8 cellular contexts compared by ENCODE assay signal in genomic region chr2:32627441-32627900, GRCh38. TPM values are rescaled to one million over a fixed set of nuclear protein-coding genes. Genes with fewer than 3 reads are reported as not detected.
A peak's percentile ranks its signal among the peaks of the same experiment; 100 is the strongest.
DNase-seq lines count a peak whose midpoint lies in the region; ATAC-seq, FAIRE-seq and TF ChIP-seq lines count a peak whose summit lies in the region.

No MANE protein-coding gene starts in this region.

- no peak for TF ChIP-seq EP300 in H1 (IDR thresholded peaks at IDR 0.05; ENCODE audit: borderline replicate concordance in 1 of 2, low read depth in 2 of 2, low read length in 2 of 2)

- no peak overlapping the region for H3K4ac ChIP-seq in H1 (replicated peaks; ENCODE audit: insufficient read length, low read depth, low read length)

- H2BK5ac ChIP-seq in H1 (ENCODE audit: low read depth, low read length) = peak overlapping the region; percentile 30; the same call in 1 of the 2 replicates

- no peak overlapping the region for H4K91ac ChIP-seq in H1 (replicated peaks; ENCODE audit: insufficient read length, low read length)

- H2AFZ ChIP-seq in SU-DHL-6 (ENCODE audit: low read depth, low read length, severe bottlenecking) (peak overlapping the region; percentile 97), H1 (ENCODE audit: low read length) (peak overlapping the region; percentile 98)

- peak overlapping the region; percentile 68; the same call in 1 of the 2 replicates for H3K9ac ChIP-seq in SU-DHL-6 (ENCODE audit: low read length)
- H3K9ac ChIP-seq in H1 (replicated peaks in 1 of 4; ENCODE audit: extremely low read depth in 1 of 4, low read depth in 3 of 4, low read length in 3 of 4) = peak overlapping the region in 3 of 4 experiments; percentile 60 to 87 (median 62); a peak in 6 of 7 replicates

- ATAC-seq in GM18519 (IDR thresholded peaks at IDR 0.05; ENCODE audit: low FRiP score, unreplicated experiment) = peak; percentile 23
- ATAC-seq in HG03039 (IDR thresholded peaks at IDR 0.05; ENCODE audit: unreplicated experiment) = peak; percentile 31
- peak; percentile 47 for ATAC-seq in mucosa of descending colon

- H3K56ac ChIP-seq in H1 (replicated peaks; ENCODE audit: insufficient read length, low read depth, low read length) = no peak overlapping the region

- peaks cover 8% of the 10 kb centered on the region; the same call in 1 of the 2 replicates for H3K23me2 ChIP-seq in H1 (ENCODE audit: low read depth, low read length)

- no peaks in the 10 kb centered on the region for H4K20me1 ChIP-seq in SU-DHL-6 (ENCODE audit: low read depth, low read length)
- H4K20me1 ChIP-seq in H1 (replicated peaks in 1 of 2; ENCODE audit: control insufficient read depth in 1 of 2, insufficient read depth in 2 of 2, low read length in 2 of 2) = no peaks in the 10 kb centered on the region

- H3F3A ChIP-seq in SU-DHL-6 (ENCODE audit: insufficient read depth) = peaks cover 24% of the 10 kb centered on the region

- no peak overlapping the region for H2BK120ac ChIP-seq in H1 (replicated peaks; ENCODE audit: low read depth, low read length)

- H3K36me3 ChIP-seq in A673 (ENCODE audit: insufficient read depth, low read length, poor library complexity, severe bottlenecking) (no peaks in the 10 kb centered on the region), SU-DHL-6 (ENCODE audit: low read length) (peaks cover 3% of the 10 kb centered on the region; the same call in 1 of the 2 replicates), H1 (ENCODE audit: control insufficient read depth in 2 of 4, insufficient read depth in 4 of 4, low read length in 3 of 4) (peaks cover 0 to 3% (median 0%) of the 10 kb centered on the region in 4 experiments; a peak in 1 of 8 replicates), mucosa of descending colon (ENCODE audit: low read depth) (no peaks in the 10 kb centered on the region), thymus (ENCODE audit: control insufficient read depth, insufficient read depth) (no peaks in the 10 kb centered on the region)

- 0 out of 2 replicates have a peak overlapping the region, but pooled peaks have one; percentile 4 for H2BK12ac ChIP-seq in H1 (ENCODE audit: low read depth, low read length)

- WGBS in H1 (ENCODE audit: extremely low coverage in 1 of 2, insufficient coverage in 1 of 2, insufficient read length in 1 of 2, insufficient replicate concordance in 2 of 2, low coverage in 1 of 2, low lambda C conversion rate in 2 of 2, missing lambda C conversion rate in 1 of 2), 2 experiments = 2% methylated on average over 19 of the region's 19 CpGs; no CpG with 5 or more reads in 1 of the 2 experiments
- under 1% methylated on average over 19 of the region's 19 CpGs for WGBS in thymus

- no peak for TF ChIP-seq RAD21 in H1 (IDR thresholded peaks at IDR 0.05 in 1 of 2, conservative IDR thresholded peaks at IDR 0.05 in 1 of 2; ENCODE audit: low read depth in 2 of 2, low read length in 2 of 2)

- H3K4me2 ChIP-seq in SU-DHL-6 (ENCODE audit: low read depth, low read length, poor library complexity, severe bottlenecking) = peak overlapping the region; percentile 85
- peak overlapping the region; percentile 92 to 95 for H3K4me2 ChIP-seq in H1 (ENCODE audit: insufficient read depth in 1 of 2, low read depth in 2 of 2, low read length in 2 of 2)

- H3K27me3 ChIP-seq in A673 (replicated peaks; ENCODE audit: insufficient read depth, low read depth, low read length, poor library complexity) (no peaks in the 10 kb centered on the region), SU-DHL-6 (ENCODE audit: low read length) (no peaks in the 10 kb centered on the region), H1 (replicated peaks in 1 of 4; ENCODE audit: control insufficient read depth in 3 of 4, extremely low read depth in 1 of 4, insufficient read depth in 3 of 4, low read length in 3 of 4) (no peaks in the 10 kb centered on the region), thymus (ENCODE audit: control insufficient read depth, insufficient read depth) (no peaks in the 10 kb centered on the region)

- H3K9me3 ChIP-seq in A673 (ENCODE audit: low read depth, low read length, poor library complexity, severe bottlenecking) = no peaks in the 10 kb centered on the region
- no peaks in the 10 kb centered on the region for H3K9me3 ChIP-seq in SU-DHL-6 (ENCODE audit: insufficient read depth, low read length)
- H3K9me3 ChIP-seq in H1 (ENCODE audit: insufficient read depth in 2 of 2, low read depth in 1 of 2, low read length in 1 of 2) = no peaks in the 10 kb centered on the region
- no peaks in the 10 kb centered on the region for H3K9me3 ChIP-seq in mucosa of descending colon
- no peaks in the 10 kb centered on the region for H3K9me3 ChIP-seq in thymus (ENCODE audit: control insufficient read depth)

- H2BK20ac ChIP-seq in H1 (ENCODE audit: low read length) = no peak overlapping the region

- no peak overlapping the region for H2BK15ac ChIP-seq in H1 (ENCODE audit: low read length)

- TF ChIP-seq POLR2A in H1 (IDR thresholded peaks at IDR 0.05; ENCODE audit: control extremely low read depth in 1 of 2, low read depth in 2 of 2, low read length in 2 of 2) = peak in 1 of 2 experiments; percentile 42; a peak in 2 of 3 replicates

- H3K79me1 ChIP-seq in H1 (ENCODE audit: low read depth, low read length) = no peaks in the 10 kb centered on the region

- no peak overlapping the region for H2AK5ac ChIP-seq in H1 (ENCODE audit: low read depth, low read length)

- peak overlapping the region; percentile 39 for H4K8ac ChIP-seq in H1 (ENCODE audit: extremely low read depth, insufficient read depth, low read length)

- H3K23ac ChIP-seq in H1 (ENCODE audit: insufficient read length) = no peak overlapping the region

- BruUV-seq in A673 (replicated peaks; lab: Mats Ljungman, UMichigan) = no TSS peak

- peak; percentile 46 for DNase-seq in A673 (ENCODE audit: low spot score)
- DNase-seq in H1 (ENCODE audit: low read depth in 1 of 2, low spot score in 2 of 2) = peak in 1 of 2 experiments; percentile 10
- peak; percentile 38 to 58 (median 55) for DNase-seq in mucosa of descending colon
- DNase-seq in stimulated activated naive CD4-positive, alpha-beta T cell treated with Interleukin-2 at 50 U/mL for 16 hours (lab: John Stamatoyannopoulos, UW) = no peak

- H3K18ac ChIP-seq in H1 (ENCODE audit: extremely low read depth, low read length) = peak overlapping the region; percentile 42; the same call in 1 of the 2 replicates

- CTCF ChIA-PET in A673 (lab: Charles Lee) (no interaction called here), H1 (lab: Charles Lee; ENCODE audit: partially characterized antibody) (interaction anchor here (0.7 to 2.3 kb wide), 3 partner anchors 12 to 48 kb away, joined by 3 to 7 read pairs (median 4); no protein-coding TSS in a partner anchor)

- FAIRE-seq in H1 (lab: Jason Lieb, UNC) = no peak

- POLR2A ChIA-PET in A673 (lab: Charles Lee; ENCODE audit: low non-redundant PET) = interaction anchor here (0.6 kb wide), 1 partner anchor 406 kb away, joined by 8 read pairs; no protein-coding TSS in a partner anchor
- POLR2A ChIA-PET in H1 (lab: Charles Lee; ENCODE audit: partially characterized antibody) = interaction anchor here (0.8 to 2.0 kb wide), 3 partner anchors 8 to 71 kb away, joined by 3 to 5 read pairs (median 5); no protein-coding TSS in a partner anchor

- peak overlapping the region; percentile 34 for H4K5ac ChIP-seq in H1 (ENCODE audit: insufficient read length, low read depth, low read length)

- H3K4me3 ChIP-seq in A673 (ENCODE audit: low read depth, low read length, poor library complexity, severe bottlenecking) (peak overlapping the region; percentile 88), SU-DHL-6 (ENCODE audit: insufficient read depth, low read length, poor library complexity, severe bottlenecking) (peak overlapping the region; percentile 82), H1 (ENCODE audit: extremely low read depth in 1 of 4, insufficient read depth in 2 of 4, low read depth in 3 of 4, low read length in 4 of 4) (peak overlapping the region; percentile 91 to 97 (median 92)), mucosa of descending colon (peak overlapping the region; percentile 23), thymus (ENCODE audit: low read length) (peak overlapping the region; percentile 90)

- H3K79me2 ChIP-seq in SU-DHL-6 (ENCODE audit: insufficient read depth, low read length) = peaks cover 12% of the 10 kb centered on the region
- peaks cover 0 to 4% of the 10 kb centered on the region in 2 experiments; a peak in 1 of 4 replicates for H3K79me2 ChIP-seq in H1 (ENCODE audit: control insufficient read depth in 1 of 2, insufficient read depth in 2 of 2, low read length in 2 of 2)

- intact Hi-C loops in A673 (cut with micrococcal nuclease; ENCODE audit: unreplicated experiment) = no loop called here
- intact Hi-C loops in mucosa of descending colon (cut with DNase I, micrococcal nuclease) = no loop called here

- no peak overlapping the region for H3K27ac ChIP-seq in A673 (ENCODE audit: low read depth, low read length, poor library complexity, severe bottlenecking)
- no peak overlapping the region for H3K27ac ChIP-seq in SU-DHL-6 (ENCODE audit: low read depth, low read length)
- H3K27ac ChIP-seq in H1 (ENCODE audit: low read depth, low read length) = peak overlapping the region; percentile 66
- peak overlapping the region; percentile 77 for H3K27ac ChIP-seq in thymus (ENCODE audit: low read depth)

- 0 out of 2 replicates have a peak, but pooled peaks have one; percentile 10 for TF ChIP-seq CTCF in A673 (conservative IDR thresholded peaks at IDR 0.05; ENCODE audit: low read depth, low read length)
- TF ChIP-seq CTCF in SU-DHL-6 (IDR thresholded peaks at IDR 0.05; ENCODE audit: insufficient read depth, low read length, poor library complexity, severe bottlenecking) = no peak
- peak in 1 of 3 experiments; percentile 29; a peak in 1 of 4 replicates for TF ChIP-seq CTCF in H1 (IDR thresholded peaks at IDR 0.05; ENCODE audit: control extremely low read depth in 1 of 3, insufficient read depth in 1 of 3, low read depth in 1 of 3, low read length in 3 of 3)
- TF ChIP-seq CTCF in mucosa of descending colon (IDR thresholded peaks at IDR 0.05) = no peak

- H3K14ac ChIP-seq in H1 (ENCODE audit: insufficient read length) = no peak overlapping the region

- H3K4me1 ChIP-seq in A673 (ENCODE audit: insufficient read depth, low read length, poor library complexity, severe bottlenecking) (no peaks in the 10 kb centered on the region), H1 (replicated peaks in 1 of 4; ENCODE audit: control insufficient read depth in 3 of 4, insufficient read depth in 4 of 4, low read length in 3 of 4) (no peaks in the 10 kb centered on the region; a peak in 1 of 7 replicates), mucosa of descending colon (ENCODE audit: low read depth) (peaks cover 9% of the 10 kb centered on the region), thymus (ENCODE audit: control insufficient read depth, insufficient read depth, low read length) (peaks cover 4% of the 10 kb centered on the region)

- no peaks in the 10 kb centered on the region for H3K9me2 ChIP-seq in SU-DHL-6 (replicated peaks; ENCODE audit: insufficient read depth, low read length)

RNA-seq across cellular contexts. Expression of gene TTC27, which starts 0.4 kb away (rescaled TPM):
- total RNA-seq in A673 (2021) (25.3 and 29.8 TPM in 2 replicates), mucosa of descending colon (10 to 100 TPM; 10.2 to 13.3 (median 12.4) TPM)
- 25.7 and 29.1 TPM in 2 replicates for total RNA-seq in H1 (2021; fragmentation: NEBNext Ultra II Directional; extraction: Animal tissue kit (Norgen Biotek cat#: 25700))
- polyA plus RNA-seq in H1 (2011; rRNA removed) (12.9 and 13.8 TPM in 2 replicates), thymus (10.9 TPM)
- polyA plus RNA-seq in H1 (2011; cell fraction: cytosol; rRNA removed) = 14.0 TPM
- 10.7 TPM for polyA plus RNA-seq in H1 (2011; cell fraction: nucleus; rRNA removed)
- 15.3 to 23.5 TPM (median 19.7 TPM) in 4 replicates for polyA plus RNA-seq in H1 (2012, experiment 1 of 2)
- polyA plus RNA-seq in H1 (2012, experiment 2 of 2) = 1.9 TPM
- polyA plus RNA-seq in H1 (2013, experiment 1 of 2) = 16.5 TPM
- 15.3 TPM for polyA plus RNA-seq in H1 (2013, experiment 2 of 2)
- 27.1 and 34.3 TPM in 2 replicates for polyA minus RNA-seq in H1 (2011; rRNA and poly(A)+ RNA removed)
- 9.8 TPM for polyA minus RNA-seq in H1 (2011; cell fraction: cytosol; rRNA and poly(A)+ RNA removed)
- 39.9 TPM for polyA minus RNA-seq in H1 (2011; cell fraction: nucleus; rRNA and poly(A)+ RNA removed)

Comparison
In these comparisons a context has a peak if more than half of its experiments do, and no peak if none do; other contexts are left out.
1. H3K27ac ChIP-seq: peak in H1 (single experiment) and thymus (single experiment); none in A673 (single experiment) and SU-DHL-6 (single experiment).
2. H3K4me3 ChIP-seq: peak in every context shown above with its lines; median percentile 92 in H1; 90 in thymus; 88 in A673; 82 in SU-DHL-6; 23 in mucosa of descending colon.
3. Peak in every context shown above with its lines, with median percentiles within 50 percentile points of each other: ATAC-seq.